ENCODE assay signal across 12 cellular contexts in the genomic region with DNA sequence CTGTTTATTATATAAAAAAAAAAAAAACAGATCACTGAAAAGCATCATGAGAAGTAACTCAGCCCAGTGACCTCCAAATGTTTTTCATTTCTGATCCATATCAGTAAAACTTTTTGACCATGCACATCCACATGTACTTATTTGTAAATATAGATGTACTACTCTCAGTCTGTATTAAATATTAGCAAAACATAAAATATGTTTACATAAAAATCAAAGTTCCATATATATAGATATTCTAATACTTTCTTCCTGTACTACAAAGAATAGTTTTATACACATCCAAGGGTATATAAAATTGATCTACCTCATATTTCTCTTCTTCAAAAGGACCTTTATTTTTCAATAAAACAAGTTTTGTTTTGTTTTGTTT.
DNase-seq lines count a peak whose midpoint lies in the region; ATAC-seq, FAIRE-seq and TF ChIP-seq lines count a peak whose summit lies in the region.
"Had no signal": no experiment of that assay in that cellular context is flagged by ENCODE, and none has a peak within 500 bp of the region (broad histone marks: within the 10 kb centered on the region; RNA-seq: fewer than 3 reads in every experiment).

No MANE protein-coding gene starts in this region.

- H3K36me3 ChIP-seq in kidney (ENCODE audit: control insufficient read depth in 1 of 2, insufficient read depth in 2 of 2, low read length in 2 of 2), result no peaks in the 10 kb centered on the region

- DNase-seq in activated T-cell treated with anti-CD3 and anti-CD28 coated beads, Interleukin-2, amount 50 U/mL, for 72 hours, result no peak
- DNase-seq in activated T-cell treated with anti-CD3 and anti-CD28 coated beads for 4 hours, result no peak
- DNase-seq in activated CD4-positive, alpha-beta memory T cell treated with anti-CD3 and anti-CD28 coated beads, Interleukin-2, amount 10 ng/mL, durations not matched to agents 7 days and 5 days, result no peak
- DNase-seq in kidney, result no peak
- DNase-seq in type B pancreatic cell (ENCODE audit: extremely low spot score, unreplicated experiment), result no peak
- DNase-seq in G401 (ENCODE audit: low spot score), result no peak

- POLR2A ChIA-PET in activated CD4-positive, alpha-beta memory T cell treated with anti-CD3 and anti-CD28 coated beads, Interleukin-2, amount 10 ng/mL, durations not matched to agents 7 days and 5 days (lab: Charles Lee), result no interaction called here

- H3K4me1 Mint-ChIP-seq in activated T-cell treated with anti-CD3 and anti-CD28 coated beads, Interleukin-2, amount 50 U/mL, for 72 hours (ENCODE audit: low read depth), result peaks cover 45% of the 10 kb centered on the region
- H3K4me1 Mint-ChIP-seq in activated CD4-positive, alpha-beta memory T cell treated with anti-CD3 and anti-CD28 coated beads, Interleukin-2, amount 10 ng/mL, durations not matched to agents 7 days and 5 days, result peaks cover 34% of the 10 kb centered on the region
- H3K4me1 Mint-ChIP-seq in type B pancreatic cell (ENCODE audit: unreplicated experiment), result peaks cover 25% of the 10 kb centered on the region

- H3K9me3 ChIP-seq in kidney (ENCODE audit: control insufficient read depth in 1 of 2, low read length in 2 of 2), result no peaks in the 10 kb centered on the region

- intact Hi-C loops in kidney (cut with DNase I), result loop anchor here (10.0 kb wide), 1 partner anchor 283 kb away; no protein-coding TSS in a partner anchor

- H3K9ac ChIP-seq in kidney (ENCODE audit: low read length in 2 of 2), result no peak overlapping the region

- ATAC-seq in activated T-cell treated with anti-CD3 and anti-CD28 coated beads, Interleukin-2, amount 50 U/mL, for 72 hours (replicated peaks in 1 of 2), result no peak
- ATAC-seq in GM21367 (IDR thresholded peaks at IDR 0.05; ENCODE audit: unreplicated experiment), result no peak
- no peak for ATAC-seq in HG03457 (IDR thresholded peaks at IDR 0.05; ENCODE audit: unreplicated experiment)

- peak; percentile 23 for FAIRE-seq in kidney (lab: Jason Lieb, UNC)

- H3K27me3 Mint-ChIP-seq in activated T-cell treated with anti-CD3 and anti-CD28 coated beads, Interleukin-2, amount 50 U/mL, for 72 hours (ENCODE audit: low read depth), result no peaks in the 10 kb centered on the region
- no peaks in the 10 kb centered on the region for H3K27me3 Mint-ChIP-seq in activated CD4-positive, alpha-beta memory T cell treated with anti-CD3 and anti-CD28 coated beads, Interleukin-2, amount 10 ng/mL, durations not matched to agents 7 days and 5 days
- H3K27me3 Mint-ChIP-seq in type B pancreatic cell, result peaks cover 3% of the 10 kb centered on the region
- H3K27me3 Mint-ChIP-seq: T-cell had no signal

- H3K27ac ChIP-seq in kidney (ENCODE audit: low read depth in 2 of 2, low read length in 2 of 2), result no peak overlapping the region

- TF ChIP-seq CTCF in kidney (IDR thresholded peaks at IDR 0.05; ENCODE audit: borderline replicate concordance, extremely low read depth, insufficient read depth) (no peak), type B pancreatic cell (conservative IDR thresholded peaks at IDR 0.05) (peak; percentile 37)

- in situ Hi-C loops in G401 (cut with HindIII; ENCODE audit: low sequenced_read_pairs), result no loop called here

- no peaks in the 10 kb centered on the region for H3K4me1 ChIP-seq in kidney (ENCODE audit: control insufficient read depth in 1 of 2, insufficient read depth in 1 of 2, low read depth in 1 of 2, low read length in 2 of 2)

- H3K4me3 ChIP-seq in kidney (ENCODE audit: low read length in 2 of 2), result no peak overlapping the region

- peak overlapping the region; percentile 88 for H3K27ac Mint-ChIP-seq in activated T-cell treated with anti-CD3 and anti-CD28 coated beads, Interleukin-2, amount 50 U/mL, for 72 hours
- peak overlapping the region; percentile 23 for H3K27ac Mint-ChIP-seq in activated CD4-positive, alpha-beta memory T cell treated with anti-CD3 and anti-CD28 coated beads, Interleukin-2, amount 10 ng/mL, durations not matched to agents 7 days and 5 days
- peak overlapping the region; percentile 99 for H3K27ac Mint-ChIP-seq in type B pancreatic cell
- H3K27ac Mint-ChIP-seq: dendritic cell treated with granulocyte-macrophage colony-stimulating factor and Interleukin-4, amounts not matched to agents 40 ng/mL and 50 ng/mL, for 4 days; T-cell had no signal

- peak overlapping the region; percentile 38 to 82 for H3K4me3 Mint-ChIP-seq in activated T-cell treated with anti-CD3 and anti-CD28 coated beads, Interleukin-2, amount 50 U/mL, for 72 hours
- no peak overlapping the region for H3K4me3 Mint-ChIP-seq in activated CD4-positive, alpha-beta memory T cell treated with anti-CD3 and anti-CD28 coated beads, Interleukin-2, amount 10 ng/mL, durations not matched to agents 7 days and 5 days
- H3K4me3 Mint-ChIP-seq in type B pancreatic cell, result peak overlapping the region; percentile 87
- H3K4me3 Mint-ChIP-seq: dendritic cell treated with granulocyte-macrophage colony-stimulating factor and Interleukin-4, amounts not matched to agents 40 ng/mL and 50 ng/mL, for 4 days had no signal

- no peaks in the 10 kb centered on the region for H3K9me3 Mint-ChIP-seq in activated T-cell treated with anti-CD3 and anti-CD28 coated beads, Interleukin-2, amount 50 U/mL, for 72 hours
- no peaks in the 10 kb centered on the region for H3K9me3 Mint-ChIP-seq in activated CD4-positive, alpha-beta memory T cell treated with anti-CD3 and anti-CD28 coated beads, Interleukin-2, amount 10 ng/mL, durations not matched to agents 7 days and 5 days
- no peaks in the 10 kb centered on the region for H3K9me3 Mint-ChIP-seq in type B pancreatic cell
- H3K9me3 Mint-ChIP-seq: activated naive CD4-positive, alpha-beta T cell treated with anti-CD3 and anti-CD28 coated beads, Interleukin-2, amount 50 U/mL, for 72 hours; dendritic cell treated with granulocyte-macrophage colony-stimulating factor and Interleukin-4, amounts not matched to agents 40 ng/mL and 50 ng/mL, for 4 days; naive B cell; T-cell had no signal

- H3K36me3 Mint-ChIP-seq in activated T-cell treated with anti-CD3 and anti-CD28 coated beads, Interleukin-2, amount 50 U/mL, for 72 hours (ENCODE audit: insufficient read depth in 2 of 2), result no peaks in the 10 kb centered on the region
- no peaks in the 10 kb centered on the region for H3K36me3 Mint-ChIP-seq in activated CD4-positive, alpha-beta memory T cell treated with anti-CD3 and anti-CD28 coated beads, Interleukin-2, amount 10 ng/mL, durations not matched to agents 7 days and 5 days (ENCODE audit: low read depth)
- H3K36me3 Mint-ChIP-seq in type B pancreatic cell, result no peaks in the 10 kb centered on the region
- H3K36me3 Mint-ChIP-seq: activated naive CD4-positive, alpha-beta T cell treated with anti-CD3 and anti-CD28 coated beads, Interleukin-2, amount 50 U/mL, for 72 hours; naive B cell; T-cell had no signal

- CTCF ChIA-PET in activated CD4-positive, alpha-beta memory T cell treated with anti-CD3 and anti-CD28 coated beads, Interleukin-2, amount 10 ng/mL, durations not matched to agents 7 days and 5 days (lab: Charles Lee), result interaction anchor here (0.6 to 5.7 kb wide), 21 partner anchors 9 to 489 kb away, joined by 3 to 68 read pairs (median 4); no protein-coding TSS in a partner anchor

Comparison
In these comparisons a context has a peak if more than half of its experiments do, and no peak if none do; other contexts are left out.
1. H3K27ac Mint-ChIP-seq: peak in every context shown above with its lines; median percentile 99 in type B pancreatic cell; 88 in activated T-cell treated with anti-CD3 and anti-CD28 coated beads, Interleukin-2, amount 50 U/mL, for 72 hours; 23 in activated CD4-positive, alpha-beta memory T cell treated with anti-CD3 and anti-CD28 coated beads, Interleukin-2, amount 10 ng/mL, durations not matched to agents 7 days and 5 days.